In genomic region chr5:99348597-99348996, GRCh38 we compare ENCODE assay signal across 24 cellular contexts.
"Had no signal": no experiment of that assay in that cellular context is flagged by ENCODE, and none has a peak within 500 bp of the region (broad histone marks: within the 10 kb centered on the region; RNA-seq: fewer than 3 reads in every experiment).

No MANE protein-coding gene starts in this region.

- H3K4me3 ChIP-seq: dorsolateral prefrontal cortex, hepatocyte, lung, prostate gland, testis, tibial nerve, upper lobe of right lung, vagina had no signal

- H3K4me1 Mint-ChIP-seq: naive B cell; nephron; stimulated activated naive B cell treated with anti-CD40 and anti-IgM and Interleukin-4, amounts not matched to agents 10 μg/mL and 1 μg/mL and 100 μg/mL, for 72 hours; stimulated activated naive CD8-positive, alpha-beta T cell treated with anti-CD3 and anti-CD28 coated beads, Interleukin-15, amount 100 ng/mL, for 72 hours had no signal

- H3K4me1 ChIP-seq: parathyroid adenoma, prostate gland, testis, tibial nerve, upper lobe of right lung, vagina had no signal

- H3K36me3 ChIP-seq: prostate gland, tibial nerve, upper lobe of right lung, vagina had no signal

- H3K27ac Mint-ChIP-seq: naive B cell; nephron; stimulated activated naive B cell treated with anti-CD40 and anti-IgM and Interleukin-4, amounts not matched to agents 10 μg/mL and 1 μg/mL and 100 μg/mL, for 72 hours; stimulated activated naive CD8-positive, alpha-beta T cell treated with anti-CD3 and anti-CD28 coated beads, Interleukin-15, amount 100 ng/mL, for 72 hours had no signal

- H3K27me3 ChIP-seq: dorsolateral prefrontal cortex, hepatocyte, testis, tibial nerve, upper lobe of right lung, vagina had no signal

- ATAC-seq: left cardiac atrium; left ventricle myocardium superior; sciatic nerve; stimulated activated naive B cell treated with anti-CD40 and anti-IgM and Interleukin-4, amounts not matched to agents 10 μg/mL and 1 μg/mL and 100 μg/mL, for 72 hours; stimulated activated naive CD8-positive, alpha-beta T cell treated with anti-CD3 and anti-CD28 coated beads, Interleukin-15, amount 100 ng/mL, for 72 hours; upper lobe of right lung had no signal

- H3K36me3 Mint-ChIP-seq: stimulated activated naive B cell treated with anti-CD40 and anti-IgM and Interleukin-4, amounts not matched to agents 10 μg/mL and 1 μg/mL and 100 μg/mL, for 72 hours had no signal

- H3K9me3 ChIP-seq: prostate gland, testis, upper lobe of right lung, vagina had no signal

- DNase-seq: dorsolateral prefrontal cortex; effector CD8-positive, alpha-beta T cell; foreskin melanocyte; head of caudate nucleus; kidney; left cardiac atrium; left ventricle myocardium superior; mesenchymal stem cell; midbrain; naive B cell; stimulated activated CD4-positive, alpha-beta T cell treated with anti-CD3 and anti-CD28 coated beads, Interleukin-2, amount 100 ng/mL, for 24 hours; stimulated activated CD4-positive, alpha-beta T cell treated with anti-CD3 and anti-CD28 coated beads, Interleukin-4, amount 100 ng/mL, for 4 hours; stimulated activated naive B cell treated with anti-CD40 and anti-IgM and Interleukin-4, amounts not matched to agents 10 μg/mL and 1 μg/mL and 100 μg/mL, for 72 hours; stimulated activated naive CD8-positive, alpha-beta T cell treated with anti-CD3 and anti-CD28 coated beads, Interleukin-15, amount 100 ng/mL, for 72 hours; testis; upper lobe of right lung had no signal

- H3K4me3 Mint-ChIP-seq: naive B cell; nephron; stimulated activated naive B cell treated with anti-CD40 and anti-IgM and Interleukin-4, amounts not matched to agents 10 μg/mL and 1 μg/mL and 100 μg/mL, for 72 hours; stimulated activated naive CD8-positive, alpha-beta T cell treated with anti-CD3 and anti-CD28 coated beads, Interleukin-15, amount 100 ng/mL, for 72 hours had no signal

- H3K27me3 Mint-ChIP-seq: naive B cell; stimulated activated naive B cell treated with anti-CD40 and anti-IgM and Interleukin-4, amounts not matched to agents 10 μg/mL and 1 μg/mL and 100 μg/mL, for 72 hours; stimulated activated naive CD8-positive, alpha-beta T cell treated with anti-CD3 and anti-CD28 coated beads, Interleukin-15, amount 100 ng/mL, for 72 hours had no signal
